Comparison of ENCODE assay signal across 24 cellular contexts in genomic region chr6:27911953-27912446, GRCh38. TPM values are rescaled to one million over a fixed set of nuclear protein-coding genes. Genes with fewer than 3 reads are reported as not detected.
DNase-seq lines count a peak whose midpoint lies in the region; ATAC-seq and TF ChIP-seq lines count a peak whose summit lies in the region.
"Had no signal": no experiment of that assay in that cellular context is flagged by ENCODE, and none has a peak within 500 bp of the region (broad histone marks: within the 10 kb centered on the region; RNA-seq: fewer than 3 reads in every experiment).

Gene OR2B2 (minus strand): TSS chr6:27912396. CDS start chr6:27912319, 77 bp downstream.

- TF ChIP-seq POLR2A in breast epithelium (IDR thresholded peaks at IDR 0.05) (no peak), erythroblast (IDR thresholded peaks at IDR 0.05; ENCODE audit: low read length) (no peak)

- CTCF ChIA-PET in mammary epithelial cell (lab: Charles Lee; ENCODE audit: low non-redundant PET), result no interaction called here

- in situ Hi-C loops in mammary epithelial cell (cut with MboI; ENCODE audit: low sequenced_read_pairs in 2 of 2), result loop anchor here in 1 of 2 donors (25.0 kb wide), 1 partner anchor 300 kb away; no protein-coding TSS in a partner anchor

- no peaks in the 10 kb centered on the region for H3K79me2 ChIP-seq in mammary epithelial cell (ENCODE audit: insufficient read depth, low read length)

- peaks cover 2% of the 10 kb centered on the region for H3K4me1 Mint-ChIP-seq in T-helper 17 cell
- H3K4me1 Mint-ChIP-seq: CD8-positive, alpha-beta memory T cell had no signal

- H4K20me1 ChIP-seq in mammary epithelial cell (ENCODE audit: insufficient read depth, low read length), result no peaks in the 10 kb centered on the region
- H4K20me1 ChIP-seq: BLaER1 treated with 17β-estradiol and CSF1 and Interleukin-3, amounts not matched to agents 10 nM and 100 nM had no signal

- dilution Hi-C loops in mammary epithelial cell (cut with HindIII; ENCODE audit: low sequenced_read_pairs), result loop anchor here (5.0 kb wide), 1 partner anchor 90 kb away; no protein-coding TSS in a partner anchor

- no TSS peak for BruUV-seq in mammary epithelial cell (replicated peaks; lab: Mats Ljungman, UMichigan)

- H3K9me3 ChIP-seq in mammary epithelial cell (replicated peaks; ENCODE audit: insufficient read depth, low read length) (no peaks in the 10 kb centered on the region), breast epithelium (no peaks in the 10 kb centered on the region), T-helper 17 cell (ENCODE audit: control insufficient read depth, low read length, poor library complexity, severe bottlenecking) (no peaks in the 10 kb centered on the region)
- H3K9me3 ChIP-seq: A549, BE2C had no signal

- H3K27me3 Mint-ChIP-seq in T-helper 17 cell, result peaks cover 43% of the 10 kb centered on the region

- H3K27ac Mint-ChIP-seq in T-helper 17 cell, result no peak within 1 kb of the TSS
- H3K27ac Mint-ChIP-seq: CD4-positive, alpha-beta T cell had no signal

- H3K27me3 ChIP-seq in mammary epithelial cell (ENCODE audit: insufficient read depth, low read length) (no peaks in the 10 kb centered on the region), breast epithelium (peaks cover 0 to 10% of the 10 kb centered on the region in 2 donors)
- H3K27me3 ChIP-seq: BLaER1 treated with 17β-estradiol and CSF1 and Interleukin-3, amounts not matched to agents 10 nM and 100 nM had no signal

- H3K9ac ChIP-seq in mammary epithelial cell (ENCODE audit: insufficient read depth, low read length), result no peak within 1 kb of the TSS
- H3K9ac ChIP-seq: BLaER1 treated with 17β-estradiol and CSF1 and Interleukin-3, amounts not matched to agents 10 nM and 100 nM; GM23248 had no signal

- peak within 1 kb of the TSS; percentile 58 for H3K4me3 Mint-ChIP-seq in T-helper 17 cell
- H3K4me3 Mint-ChIP-seq: CD14-positive monocyte; CD4-positive, alpha-beta T cell; CD8-positive, alpha-beta memory T cell had no signal

- TF ChIP-seq CTCF in mammary epithelial cell (conservative IDR thresholded peaks at IDR 0.05 in 1 of 2, IDR thresholded peaks at IDR 0.05 in 1 of 2; ENCODE audit: extremely low read depth in 1 of 2, insufficient read depth in 1 of 2, low read depth in 1 of 2, low read length in 2 of 2), result no peak
- TF ChIP-seq CTCF in breast epithelium (IDR thresholded peaks at IDR 0.05), result no peak

- H2AFZ ChIP-seq in mammary epithelial cell (ENCODE audit: low read depth, low read length), result no peak within 1 kb of the TSS
- H2AFZ ChIP-seq: GM23248 had no signal

- intact Hi-C loops in mammary epithelial cell (cut with micrococcal nuclease) (no loop called here), breast epithelium (cut with DNase I; ENCODE audit: low total_unique reads) (no loop called here)

- H3K4me3 ChIP-seq in mammary epithelial cell (replicated peaks in 1 of 3; ENCODE audit: insufficient read depth in 1 of 3, low read depth in 2 of 3, low read length in 3 of 3) (no peak within 1 kb of the TSS), breast epithelium (no peak within 1 kb of the TSS)
- H3K4me3 ChIP-seq: A549; BLaER1 treated with 17β-estradiol and CSF1 and Interleukin-3, amounts not matched to agents 10 nM and 100 nM; GM12878; GM23248 had no signal

- H3K4me2 ChIP-seq in mammary epithelial cell (ENCODE audit: insufficient read depth, low read depth, low read length), result no peak within 1 kb of the TSS
- H3K4me2 ChIP-seq: A549 had no signal

- no peak for ATAC-seq in T-helper 17 cell
- ATAC-seq in HG02870 (IDR thresholded peaks at IDR 0.05; ENCODE audit: unreplicated experiment), result no peak
- ATAC-seq: A549, GM12878, HCT116 had no signal

- peaks cover 6% of the 10 kb centered on the region for H3K4me1 ChIP-seq in mammary epithelial cell (ENCODE audit: insufficient read depth, low read length)
- H3K4me1 ChIP-seq in breast epithelium, result no peaks in the 10 kb centered on the region
- H3K4me1 ChIP-seq: A549, BE2C had no signal

- no peaks in the 10 kb centered on the region for H3K36me3 Mint-ChIP-seq in T-helper 17 cell (ENCODE audit: low read depth)
- H3K36me3 Mint-ChIP-seq: CD14-positive monocyte; CD8-positive, alpha-beta memory T cell had no signal

- DNase-seq in mammary epithelial cell (peak; percentile 0), breast epithelium (ENCODE audit: low spot score in 2 of 2) (no peak), T-helper 17 cell (no peak), erythroblast (lab: John Stamatoyannopoulos, UW) (peak; percentile 2 to 48), HCEC 1CT (no peak)
- DNase-seq: 8988T; ACHN; AML-193; BE2C; CD4-positive, alpha-beta T cell; CD8-positive, alpha-beta memory T cell; DMS 273 treated with DMSO at 0.1 percent for 48 hours; DMS79; EL; GDM1; GM23248; H7 had no signal

- H3K36me3 ChIP-seq in mammary epithelial cell (ENCODE audit: insufficient read depth, low read length) (no peaks in the 10 kb centered on the region), breast epithelium (no peaks in the 10 kb centered on the region)
- H3K36me3 ChIP-seq: BE2C; BLaER1 treated with 17β-estradiol and CSF1 and Interleukin-3, amounts not matched to agents 10 nM and 100 nM had no signal

- H3K27ac ChIP-seq in mammary epithelial cell (ENCODE audit: insufficient read depth, low read depth, low read length) (no peak within 1 kb of the TSS), breast epithelium (no peak within 1 kb of the TSS)
- H3K27ac ChIP-seq: A549; BLaER1 treated with 17β-estradiol and CSF1 and Interleukin-3, amounts not matched to agents 10 nM and 100 nM; GM23248 had no signal

- 74% methylated on average over 2 of the region's 2 CpGs for WGBS in mammary epithelial cell (ENCODE audit: low coverage, missing lambda C conversion rate)

RNA-seq across cellular contexts. Expression of gene OR2B2, which starts in this region (rescaled TPM):
- total RNA-seq in mammary epithelial cell (not detected), breast epithelium (not detected), T-helper 17 cell (not detected)
- not detected for polyA plus RNA-seq in mammary epithelial cell
- not detected for polyA minus RNA-seq in mammary epithelial cell
- total RNA-seq: CD4-positive, alpha-beta T cell; CD8-positive, alpha-beta memory T cell; GM12878; GM23248; H1; H7 had no signal
- polyA plus RNA-seq: A549; CD14-positive monocyte; CD8-positive, alpha-beta memory T cell; GM12878; GM23248; H1 had no signal

Comparison
In these comparisons a context has a peak if more than half of its experiments do, and no peak if none do; other contexts are left out.
1. Peak in DNase-seq in mammary epithelial cell; RNA of the gene not detected or under 1 TPM.
2. DNase-seq: peak in erythroblast (2 of 2); none in breast epithelium (0 of 2), T-helper 17 cell (0 of 3) and HCEC 1CT (single experiment).